In the genomic region with DNA sequence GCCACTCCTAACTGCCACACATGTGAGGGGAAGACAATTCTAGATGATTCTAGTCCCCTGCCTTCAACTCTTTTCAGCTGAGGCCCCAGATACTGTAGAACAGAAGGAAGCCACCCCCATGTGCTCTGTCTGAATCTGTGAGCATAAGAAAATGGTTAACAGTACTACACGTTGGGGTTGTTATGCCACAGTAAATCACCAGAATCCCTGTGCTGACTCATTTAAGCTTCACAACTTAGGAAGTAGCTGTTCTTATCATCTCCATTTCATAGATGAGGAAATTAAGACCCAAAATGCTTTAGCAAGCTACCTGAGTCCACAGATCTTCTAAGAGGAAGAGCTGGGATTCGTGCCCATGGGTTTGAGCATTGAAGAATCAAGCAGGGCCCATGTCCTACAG, we compare ENCODE assay signal across 27 cellular contexts.
"Had no signal": no experiment of that assay in that cellular context is flagged by ENCODE, and none has a peak within 500 bp of the region (broad histone marks: within the 10 kb centered on the region; RNA-seq: fewer than 3 reads in every experiment).

No MANE protein-coding gene starts in this region.

- H3K36me3 ChIP-seq: breast epithelium, WERI-Rb-1 had no signal

- H3K27me3 ChIP-seq: body of pancreas had no signal

- H3K9me3 ChIP-seq: body of pancreas, breast epithelium had no signal

- DNase-seq: activated CD4-positive, alpha-beta T cell treated with anti-CD3 and anti-CD28 coated beads, Interleukin-2, amount 10 ng/mL, durations not matched to agents 24 days and 14 days; activated CD4-positive, alpha-beta T cell treated with anti-CD3 and anti-CD28 coated beads, Interleukin-2, amount 50 U/mL, for 4 hours; activated CD4-positive, CD25-positive, alpha-beta regulatory T cell; activated CD8-positive, alpha-beta T cell treated with anti-CD3 and anti-CD28 coated beads for 36 hours; activated gamma-delta T cell; activated naive CD4-positive, alpha-beta T cell treated with Interleukin-2 at 50 U/mL for 16 hours; activated naive CD8-positive, alpha-beta T cell treated with anti-CD3 and anti-CD28 coated beads, Interleukin-2, amount 10 ng/mL, durations not matched to agents 7 days and 5 days; activated T-cell treated with anti-CD3 and anti-CD28 coated beads, Interleukin-2, amount 50 U/mL, for 24 hours; body of pancreas; MV-4-11; NCI-H1092; NCI-H1417; NCI-H146; NCI-H187; NCI-H2029 treated with DMSO at 0.1 percent for 48 hours; NCI-H2107; NCI-H2171; NCI-H2227 treated with DMSO at 0.1 percent for 48 hours; NCI-H510A; NCI-H526; NCI-H748 treated with DMSO at 0.1 percent for 48 hours; NK-92 treated with Interleukin-12 subunit alpha and Interleukin-12 subunit beta, amount 100 ng/mL, for 24 hours; Right ventricle myocardium superior; SW 1271; T1000; WERI-Rb-1 had no signal

- H3K4me3 ChIP-seq: body of pancreas, breast epithelium had no signal

- ATAC-seq: activated CD8-positive, alpha-beta T cell treated with anti-CD3 and anti-CD28 coated beads for 36 hours; body of pancreas had no signal

- H3K27ac ChIP-seq: body of pancreas, breast epithelium, WERI-Rb-1 had no signal

- H3K4me1 ChIP-seq: body of pancreas, breast epithelium had no signal
